Comparison of ENCODE assay signal across 1 cellular context in genomic region chrX:106007815-106008214, GRCh38.
A peak's percentile ranks its signal among the peaks of the same experiment; 100 is the strongest.
TF ChIP-seq lines count a peak whose summit lies in the region.

No MANE protein-coding gene starts in this region.

TF ChIP-seq in HepG2, 621 proteins besides CTCF, POLR2A, EP300 and RAD21 (continued from another document and continues in another):
- TF ChIP-seq HNF4A (CRISPR knock-in tag; IDR thresholded peaks at IDR 0.05) = peak; percentile 63
- 0 out of 2 replicates have a peak, but pooled peaks have one; percentile 20 for TF ChIP-seq ZNF574 (CRISPR knock-in tag; IDR thresholded peaks at IDR 0.05)
- no peak for TF ChIP-seq E2F1 (CRISPR knock-in tag; IDR thresholded peaks at IDR 0.05)
- peak; percentile 89 for TF ChIP-seq ISL2 (CRISPR knock-in tag; IDR thresholded peaks at IDR 0.05)
- TF ChIP-seq ZNF570 (CRISPR knock-in tag; IDR thresholded peaks at IDR 0.05; ENCODE audit: borderline replicate concordance) = no peak
- TF ChIP-seq PATZ1 (CRISPR knock-in tag; IDR thresholded peaks at IDR 0.05) = peak; percentile 46
- TF ChIP-seq FOSL2 (CRISPR knock-in tag; IDR thresholded peaks at IDR 0.05) = peak; percentile 53
- no peak for TF ChIP-seq ZNF839 (CRISPR knock-in tag; IDR thresholded peaks at IDR 0.05; ENCODE audit: borderline replicate concordance)
- no peak for TF ChIP-seq ZBTB21 (CRISPR knock-in tag; IDR thresholded peaks at IDR 0.05)
- no peak for TF ChIP-seq ATF4 (CRISPR knock-in tag; IDR thresholded peaks at IDR 0.05)
- no peak for TF ChIP-seq FOXK1 (CRISPR knock-in tag; IDR thresholded peaks at IDR 0.05; ENCODE audit: borderline replicate concordance, low read depth)
- no peak for TF ChIP-seq ZNF383 (CRISPR knock-in tag; IDR thresholded peaks at IDR 0.05; ENCODE audit: borderline replicate concordance)
- no peak for TF ChIP-seq ZNF746 (CRISPR knock-in tag; IDR thresholded peaks at IDR 0.05)
- TF ChIP-seq DMAP1 (CRISPR knock-in tag; IDR thresholded peaks at IDR 0.05) = 0 out of 2 replicates have a peak, but pooled peaks have one; percentile 23
- no peak for TF ChIP-seq POLR2AphosphoS2 (IDR thresholded peaks at IDR 0.05; ENCODE audit: low read depth, low read length)
- peak; percentile 41; the same call in 1 of the 2 replicates for TF ChIP-seq ZNF331 (CRISPR knock-in tag; IDR thresholded peaks at IDR 0.05)
- no peak for TF ChIP-seq ZNF564 (CRISPR knock-in tag; IDR thresholded peaks at IDR 0.05)
- TF ChIP-seq EED (CRISPR knock-in tag; IDR thresholded peaks at IDR 0.05) = no peak
- TF ChIP-seq PAXIP1 (CRISPR knock-in tag; conservative IDR thresholded peaks at IDR 0.05) = peak; percentile 89
- TF ChIP-seq PRPF4 (IDR thresholded peaks at IDR 0.05; ENCODE audit: low read depth, low read length, poor library complexity, severe bottlenecking) = no peak
- peak; percentile 46 for TF ChIP-seq SKI (IDR thresholded peaks at IDR 0.05; ENCODE audit: partially characterized antibody)
- no peak for TF ChIP-seq MAFF (IDR thresholded peaks at IDR 0.05; ENCODE audit: low read depth, low read length)
- peak; percentile 91 for TF ChIP-seq MED1 (CRISPR knock-in tag; IDR thresholded peaks at IDR 0.05)
- TF ChIP-seq DRAP1 (CRISPR knock-in tag; IDR thresholded peaks at IDR 0.05) = peak; percentile 22; the same call in 1 of the 2 replicates
- TF ChIP-seq ZNF12 (CRISPR knock-in tag; IDR thresholded peaks at IDR 0.05) = 0 out of 2 replicates have a peak, but pooled peaks have one; percentile 10
- TF ChIP-seq HDAC6 (IDR thresholded peaks at IDR 0.05; ENCODE audit: low read depth, low read length) = no peak
- peak; percentile 58; the same call in 1 of the 2 replicates for TF ChIP-seq MEF2D (CRISPR knock-in tag; IDR thresholded peaks at IDR 0.05)
- TF ChIP-seq HOMEZ (CRISPR knock-in tag; IDR thresholded peaks at IDR 0.05; ENCODE audit: low read depth) = peak; percentile 44; the same call in 1 of the 2 replicates
- TF ChIP-seq ZC3H13 (CRISPR knock-in tag; IDR thresholded peaks at IDR 0.05) = no peak
- no peak for TF ChIP-seq PAF1 (CRISPR knock-in tag; IDR thresholded peaks at IDR 0.05)
- TF ChIP-seq MIER2 (CRISPR knock-in tag; IDR thresholded peaks at IDR 0.05) = peak; percentile 33; the same call in 1 of the 2 replicates
- peak; percentile 47; the same call in 1 of the 2 replicates for TF ChIP-seq MIER3 (CRISPR knock-in tag; IDR thresholded peaks at IDR 0.05; ENCODE audit: borderline replicate concordance)
- TF ChIP-seq HNF1A (IDR thresholded peaks at IDR 0.05; ENCODE audit: low read depth) = peak; percentile 98
- TF ChIP-seq HNF1A (CRISPR knock-in tag; IDR thresholded peaks at IDR 0.05; ENCODE audit: borderline replicate concordance) = peak; percentile 99
- TF ChIP-seq HNRNPUL1 (IDR thresholded peaks at IDR 0.05; ENCODE audit: low read depth, low read length) = peak; percentile 85; the same call in 1 of the 2 replicates
- no peak for TF ChIP-seq ZNF577 (CRISPR knock-in tag; IDR thresholded peaks at IDR 0.05; ENCODE audit: borderline replicate concordance, low read depth)
- TF ChIP-seq LRRFIP1 (CRISPR knock-in tag; conservative IDR thresholded peaks at IDR 0.05) = no peak
- TF ChIP-seq ATF1 (CRISPR knock-in tag; IDR thresholded peaks at IDR 0.05) = 0 out of 2 replicates have a peak, but pooled peaks have one; percentile 44
- no peak for TF ChIP-seq MAZ (IDR thresholded peaks at IDR 0.05; ENCODE audit: borderline replicate concordance, low read depth, low read length)
- TF ChIP-seq MAZ (CRISPR knock-in tag; IDR thresholded peaks at IDR 0.05; ENCODE audit: low read depth) = no peak
